1 cellular context compared by ENCODE assay signal in genomic region chr16:27408602-27409031, GRCh38.
TF ChIP-seq lines count a peak whose summit lies in the region.

No MANE protein-coding gene starts in this region.

TF ChIP-seq in GM12878, 131 proteins besides CTCF, POLR2A, EP300 and RAD21 (continued from another document):
- TF ChIP-seq MEF2B (IDR thresholded peaks at IDR 0.05; ENCODE audit: partially characterized antibody, poor library complexity, severe bottlenecking) = peak; percentile 48
- TF ChIP-seq REST (IDR thresholded peaks at IDR 0.05; ENCODE audit: low read depth, low read length) = no peak
- TF ChIP-seq SKIL (IDR thresholded peaks at IDR 0.05; ENCODE audit: low read depth, poor library complexity, severe bottlenecking) = peak; percentile 76
- TF ChIP-seq ZBTB4 (CRISPR knock-in tag; IDR thresholded peaks at IDR 0.05) = no peak
